Comparison of ENCODE assay signal across 1 cellular context in genomic region chr17:50283246-50283645, GRCh38.
TF ChIP-seq lines count a peak whose summit lies in the region.

No MANE protein-coding gene starts in this region.

TF ChIP-seq in SK-N-SH, 30 proteins besides CTCF, POLR2A, EP300 and RAD21 (continued from another document):
- TF ChIP-seq REST (IDR thresholded peaks at IDR 0.05; ENCODE audit: low read depth, low read length) (no peak), MAX (IDR thresholded peaks at IDR 0.05; ENCODE audit: low read depth) (no peak)
TF ChIP-seq in SK-N-SH: peak in this region for 0.
